Comparison of ENCODE assay signal across 12 cellular contexts in genomic region chr20:5150226-5151076, GRCh38. TPM values are rescaled to one million over a fixed set of nuclear protein-coding genes. Genes with fewer than 3 reads are reported as not detected.
DNase-seq lines count a peak whose midpoint lies in the region; ATAC-seq and TF ChIP-seq lines count a peak whose summit lies in the region.
"Had no signal": no experiment of that assay in that cellular context is flagged by ENCODE, and none has a peak within 500 bp of the region (broad histone marks: within the 10 kb centered on the region; RNA-seq: fewer than 3 reads in every experiment).

No MANE protein-coding gene starts in this region.

- POLR2A ChIA-PET in activated CD4-positive, alpha-beta memory T cell treated with anti-CD3 and anti-CD28 coated beads for 36 hours (lab: Charles Lee) = no interaction called here

- no peak for ATAC-seq in thoracic aorta (ENCODE audit: insufficient number of reproducible peaks, low FRiP score, low read depth)
- ATAC-seq: activated naive CD4-positive, alpha-beta T cell treated with anti-CD3 and anti-CD28 coated beads, Interleukin-2, amount 50 U/mL, for 72 hours had no signal

- TF ChIP-seq CTCF in brain (conservative IDR thresholded peaks at IDR 0.05) = no peak
- no peak for TF ChIP-seq CTCF in thoracic aorta (IDR thresholded peaks at IDR 0.05)

- peaks cover 49% of the 10 kb centered on the region for H3K4me1 Mint-ChIP-seq in brain
- H3K4me1 Mint-ChIP-seq in activated CD4-positive, alpha-beta memory T cell treated with anti-CD3 and anti-CD28 coated beads for 36 hours (ENCODE audit: low read depth) = peaks cover 68% of the 10 kb centered on the region

- DNase-seq in DMS 273 (lab: John Stamatoyannopoulos, UW; ENCODE audit: unreplicated experiment) (peak; percentile 63), DMS 273 treated with DMSO at 0.1 percent for 48 hours (lab: John Stamatoyannopoulos, UW) (no peak), iris pigment epithelial cell (ENCODE audit: low read depth) (peak; percentile 77), thoracic aorta (ENCODE audit: low spot score) (no peak), mesenteric fat pad (ENCODE audit: low spot score) (no peak), medulla oblongata (ENCODE audit: extremely low spot score) (no peak)
- DNase-seq in activated CD4-positive, alpha-beta memory T cell treated with anti-CD3 and anti-CD28 coated beads for 36 hours = no peak
- DNase-seq: activated CD4-positive, CD25-positive, alpha-beta regulatory T cell; NCI-H1436 had no signal

- peaks cover 62 to 97% of the 10 kb centered on the region in 2 donors for H3K4me1 ChIP-seq in thoracic aorta (ENCODE audit: control insufficient read depth in 1 of 2, low read depth in 2 of 2)

- peak overlapping the region; percentile 52 to 81 for H3K27ac ChIP-seq in thoracic aorta
- H3K27ac ChIP-seq: 22Rv1 had no signal

- H3K36me3 Mint-ChIP-seq in brain = peaks cover 6% of the 10 kb centered on the region
- H3K36me3 Mint-ChIP-seq in activated CD4-positive, alpha-beta memory T cell treated with anti-CD3 and anti-CD28 coated beads for 36 hours = peaks cover 5% of the 10 kb centered on the region
- H3K36me3 Mint-ChIP-seq: activated naive CD4-positive, alpha-beta T cell treated with anti-CD3 and anti-CD28 coated beads, Interleukin-2, amount 50 U/mL, for 72 hours had no signal

- intact Hi-C loops in activated CD4-positive, alpha-beta memory T cell treated with anti-CD3 and anti-CD28 coated beads for 36 hours (cut with micrococcal nuclease) = no loop called here

- no peaks in the 10 kb centered on the region for H3K9me3 ChIP-seq in thoracic aorta

- no peaks in the 10 kb centered on the region for H3K9me3 Mint-ChIP-seq in brain
- H3K9me3 Mint-ChIP-seq in activated CD4-positive, alpha-beta memory T cell treated with anti-CD3 and anti-CD28 coated beads for 36 hours = no peaks in the 10 kb centered on the region
- H3K9me3 Mint-ChIP-seq: activated naive CD4-positive, alpha-beta T cell treated with anti-CD3 and anti-CD28 coated beads, Interleukin-2, amount 50 U/mL, for 72 hours had no signal

- CTCF ChIA-PET in activated CD4-positive, alpha-beta memory T cell treated with anti-CD3 and anti-CD28 coated beads for 36 hours (lab: Charles Lee) = no interaction called here

- H3K27me3 ChIP-seq in thoracic aorta (replicated peaks; ENCODE audit: insufficient read depth) = no peaks in the 10 kb centered on the region

- H3K36me3 ChIP-seq in thoracic aorta = no peaks in the 10 kb centered on the region

- H3K4me3 Mint-ChIP-seq in brain = no peak overlapping the region
- no peak overlapping the region for H3K4me3 Mint-ChIP-seq in activated CD4-positive, alpha-beta memory T cell treated with anti-CD3 and anti-CD28 coated beads for 36 hours

- H3K27ac Mint-ChIP-seq in brain = peak overlapping the region in 3 of 5 experiments; percentile 78 to 86 (median 79)
- H3K27ac Mint-ChIP-seq in activated CD4-positive, alpha-beta memory T cell treated with anti-CD3 and anti-CD28 coated beads for 36 hours = no peak overlapping the region
- H3K27ac Mint-ChIP-seq: activated naive CD4-positive, alpha-beta T cell treated with anti-CD3 and anti-CD28 coated beads, Interleukin-2, amount 50 U/mL, for 72 hours had no signal

- H3K27me3 Mint-ChIP-seq in brain = no peaks in the 10 kb centered on the region
- no peaks in the 10 kb centered on the region for H3K27me3 Mint-ChIP-seq in activated CD4-positive, alpha-beta memory T cell treated with anti-CD3 and anti-CD28 coated beads for 36 hours

- no peak overlapping the region for H3K4me3 ChIP-seq in thoracic aorta

RNA-seq across cellular contexts. Expression of gene CDS2, which starts 23.6 kb away (rescaled TPM):
- polyA plus RNA-seq in brain (ENCODE audit: insufficient read depth, low read depth, low replicate concordance) = 40.9 TPM
- total RNA-seq in thoracic aorta (10 to 100 TPM; 63.6 to 85.6 TPM), mesenteric fat pad (56.8 TPM)
- 10 to 100 TPM; 46.5 to 47.4 TPM for total RNA-seq in activated CD4-positive, alpha-beta memory T cell treated with anti-CD3 and anti-CD28 coated beads for 36 hours

RNA-seq across cellular contexts. Expression of gene PCNA, which starts 30.7 kb away (rescaled TPM):
- polyA plus RNA-seq in brain (ENCODE audit: insufficient read depth, low read depth, low replicate concordance) = 172 TPM
- 10 to 100 TPM; 20.5 to 39.7 TPM for total RNA-seq in thoracic aorta
- total RNA-seq in mesenteric fat pad = 24.6 TPM
- 100 to 1,000 TPM; 554 to 560 TPM for total RNA-seq in activated CD4-positive, alpha-beta memory T cell treated with anti-CD3 and anti-CD28 coated beads for 36 hours

RNA-seq across cellular contexts. Expression of gene TMEM230, which starts 37.6 kb away (rescaled TPM):
- 120 TPM for polyA plus RNA-seq in brain (ENCODE audit: insufficient read depth, low read depth, low replicate concordance)
- total RNA-seq in thoracic aorta (100 to 1,000 TPM in 1 of 2 donors, 10 to 100 TPM in 1; 62.8 to 114 TPM), mesenteric fat pad (136 TPM)
- total RNA-seq in activated CD4-positive, alpha-beta memory T cell treated with anti-CD3 and anti-CD28 coated beads for 36 hours = 10 to 100 TPM; 75.5 to 77.1 TPM

Comparison
In these comparisons a context has a peak if more than half of its experiments do, and no peak if none do; other contexts are left out.
1. DNase-seq: peak in DMS 273 (single experiment) and iris pigment epithelial cell (single experiment); none in DMS 273 treated with DMSO at 0.1 percent for 48 hours (single experiment), thoracic aorta (single experiment), mesenteric fat pad (single experiment), activated CD4-positive, alpha-beta memory T cell treated with anti-CD3 and anti-CD28 coated beads for 36 hours (single experiment) and medulla oblongata (single experiment).
2. RNA of gene PCNA, which starts 30.7 kb away (total RNA-seq): 554 to 560 TPM in activated CD4-positive, alpha-beta memory T cell treated with anti-CD3 and anti-CD28 coated beads for 36 hours; 20.5 to 39.7 TPM in thoracic aorta and 24.6 TPM in mesenteric fat pad (single experiment); every median in the first group is over 10 times any median in the second.